In genomic region chr20:63227260-63227659, GRCh38 we compare ENCODE assay signal across 11 cellular contexts. TPM values are rescaled to one million over a fixed set of nuclear protein-coding genes. Genes with fewer than 3 reads are reported as not detected.
"Had no signal": no experiment of that assay in that cellular context is flagged by ENCODE, and none has a peak within 500 bp of the region (broad histone marks: within the 10 kb centered on the region; RNA-seq: fewer than 3 reads in every experiment).

No MANE protein-coding gene starts in this region.

- H3K4me3 Mint-ChIP-seq: H9, HFFc6 had no signal

- ATAC-seq: K562 had no signal

- FAIRE-seq: H54, HTR-8/SVneo, K562 had no signal

- H3K27ac Mint-ChIP-seq: H9, HFFc6 had no signal

- H3K4me3 ChIP-seq: GM23248, K562 had no signal

- DNase-seq: GM23248, GOT3, H9, HCEC 1CT, HFFc6, IMR-90, KG1 had no signal

- H3K9ac ChIP-seq: GM23248 had no signal

- H2AFZ ChIP-seq: GM23248 had no signal

- H3K27ac ChIP-seq: GM23248 had no signal

- H3K9me3 Mint-ChIP-seq: H9, HFFc6 had no signal

RNA-seq across cellular contexts. Expression of gene BIRC7, which starts 8.4 kb away (rescaled TPM):
- total RNA-seq: GM23248, H9, HFFc6, IMR-90 had no signal
- polyA plus RNA-seq: GM23248, IMR-90 had no signal

RNA-seq across cellular contexts. Expression of gene NKAIN4, which starts 27.0 kb away (rescaled TPM):
- total RNA-seq: GM23248, HFFc6, HT-29, IMR-90, K562 had no signal
- polyA plus RNA-seq: GM23248, IMR-90, K562 had no signal
